ENCODE assay signal across 17 cellular contexts in genomic region chr14:52563120-52563519, GRCh38. TPM values are rescaled to one million over a fixed set of nuclear protein-coding genes. Genes with fewer than 3 reads are reported as not detected.
DNase-seq lines count a peak whose midpoint lies in the region; ATAC-seq, FAIRE-seq and TF ChIP-seq lines count a peak whose summit lies in the region.
"Had no signal": no experiment of that assay in that cellular context is flagged by ENCODE, and none has a peak within 500 bp of the region (broad histone marks: within the 10 kb centered on the region; RNA-seq: fewer than 3 reads in every experiment).

No MANE protein-coding gene starts in this region.

- TF ChIP-seq CTCF in choroid plexus epithelial cell (conservative IDR thresholded peaks at IDR 0.05; ENCODE audit: low read depth, low read length), result no peak

- H3K4me3 ChIP-seq in choroid plexus epithelial cell (ENCODE audit: low read depth, low read length), result no peak overlapping the region
- H3K4me3 ChIP-seq: upper lobe of right lung had no signal

- no peak for FAIRE-seq in frontal cortex (lab: Jason Lieb, UNC)
- FAIRE-seq: A204.1, GM12891 had no signal

- DNase-seq in NOMO-1 treated with DMSO at 0.1 percent for 48 hours (lab: John Stamatoyannopoulos, UW; ENCODE audit: unreplicated experiment) (peak; percentile 23), NOMO-1 treated with dmso at 0.1 percent for 144 hours (lab: John Stamatoyannopoulos, UW; ENCODE audit: unreplicated experiment) (no peak), LHCN-M2 (ENCODE audit: low read depth) (peak; percentile 72), choroid plexus epithelial cell (ENCODE audit: low read depth) (peak; percentile 26), renal cortical epithelial cell (ENCODE audit: low read depth) (peak; percentile 26), frontal cortex (ENCODE audit: low spot score in 2 of 2) (no peak), NCI-H2107 treated with DMSO at 0.1 percent for 48 hours (lab: John Stamatoyannopoulos, UW; ENCODE audit: unreplicated experiment) (no peak)
- DNase-seq: aorta, DMS153, hippocampal formation, NCI-H1436, NCI-H82, upper lobe of right lung had no signal

- ATAC-seq in GM18517 (IDR thresholded peaks at IDR 0.05; ENCODE audit: unreplicated experiment), result no peak
- ATAC-seq: upper lobe of right lung, WTC11 had no signal

RNA-seq across cellular contexts. Expression of gene GPR137C, which starts 10.5 kb away (rescaled TPM):
- total RNA-seq in LHCN-M2 (2014; rRNA removed), result 1.7 and 2.3 TPM in 2 replicates
- polyA plus RNA-seq in LHCN-M2 (2012), result 1.0 TPM
- total RNA-seq in renal cortical epithelial cell, result 0.35 and 2.6 TPM in 2 replicates
- 25.3 TPM for total RNA-seq in frontal cortex

RNA-seq across cellular contexts. Expression of gene TXNDC16, which starts 10.8 kb away (rescaled TPM):
- total RNA-seq in LHCN-M2 (2014; rRNA removed), result 2.9 and 4.3 TPM in 2 replicates
- polyA plus RNA-seq in LHCN-M2 (2012), result 1.3 TPM
- 2.4 and 5.5 TPM in 2 replicates for total RNA-seq in renal cortical epithelial cell
- 77.9 TPM for total RNA-seq in frontal cortex

Comparison
In these comparisons a context has a peak if more than half of its experiments do, and no peak if none do; other contexts are left out.
1. DNase-seq: peak in NOMO-1 treated with DMSO at 0.1 percent for 48 hours (single experiment), LHCN-M2 (single experiment), choroid plexus epithelial cell (single experiment) and renal cortical epithelial cell (single experiment); none in NOMO-1 treated with dmso at 0.1 percent for 144 hours (single experiment), frontal cortex (0 of 2) and NCI-H2107 treated with DMSO at 0.1 percent for 48 hours (single experiment).
2. RNA of gene TXNDC16, which starts 10.8 kb away (total RNA-seq): 77.9 TPM in frontal cortex (single experiment); 2.4 to 5.5 TPM in renal cortical epithelial cell and 2.9 to 4.3 TPM in LHCN-M2; every median in the first group is over 10 times any median in the second.